Comparison of ENCODE assay signal across 14 cellular contexts in genomic region chr6:75751443-75751842, GRCh38. TPM values are rescaled to one million over a fixed set of nuclear protein-coding genes. Genes with fewer than 3 reads are reported as not detected.
A peak's percentile ranks its signal among the peaks of the same experiment; 100 is the strongest.
DNase-seq lines count a peak whose midpoint lies in the region; TF ChIP-seq lines count a peak whose summit lies in the region.
"Had no signal": no experiment of that assay in that cellular context is flagged by ENCODE, and none has a peak within 500 bp of the region (broad histone marks: within the 10 kb centered on the region; RNA-seq: fewer than 3 reads in every experiment).

No MANE protein-coding gene starts in this region.

- H3K4me3 ChIP-seq in astrocyte of the cerebellum (ENCODE audit: low read depth, low read length) (no peak overlapping the region), parathyroid adenoma (ENCODE audit: low read depth, low read length) (no peak overlapping the region), HAP-1 (no peak overlapping the region)
- H3K4me3 ChIP-seq: BLaER1, esophagus muscularis mucosa had no signal

- H3K27ac ChIP-seq in parathyroid adenoma: no peak overlapping the region
- H3K27ac ChIP-seq: BLaER1, esophagus muscularis mucosa had no signal

- H3K4me2 ChIP-seq in parathyroid adenoma (ENCODE audit: low read length): peak overlapping the region; percentile 33
- H3K4me2 ChIP-seq: BLaER1 had no signal

- DNase-seq in HCEC 1CT (peak; percentile 71), astrocyte of the cerebellum (ENCODE audit: low read depth) (peak; percentile 27), fibroblast of peridontal ligament (ENCODE audit: extremely low read depth) (peak; percentile 79), A172 (ENCODE audit: low spot score) (no peak), middle frontal gyrus (ENCODE audit: extremely low spot score, low spot score) (no peak), HAP-1 (ENCODE audit: low spot score in 2 of 2) (no peak), OCI-M1 (lab: John Stamatoyannopoulos, UW) (no peak)
- DNase-seq: activated naive CD4-positive, alpha-beta T cell treated with anti-CD3 and anti-CD28 coated beads, Interleukin-2, amount 50 U/mL, for 16 hours; DND-41; NCI-H82; T-helper 17 cell had no signal

- in situ Hi-C loops in astrocyte of the cerebellum (cut with HindIII; ENCODE audit: low sequenced_read_pairs) (no loop called here), HAP-1 (cut with MboI; ENCODE audit: low sequenced_read_pairs) (no loop called here)

- peaks cover 2% of the 10 kb centered on the region for H3K4me1 ChIP-seq in parathyroid adenoma
- H3K4me1 ChIP-seq in HAP-1: peaks cover 7% of the 10 kb centered on the region

- no peak for TF ChIP-seq CTCF in astrocyte of the cerebellum (IDR thresholded peaks at IDR 0.05; ENCODE audit: low read depth, low read length, missing control alignments)
- no peak for TF ChIP-seq CTCF in parathyroid adenoma (IDR thresholded peaks at IDR 0.05)

- H2AFZ ChIP-seq in parathyroid adenoma: no peak overlapping the region

- H3K27me3 ChIP-seq in parathyroid adenoma (ENCODE audit: control insufficient read depth, insufficient read depth, low read length): no peaks in the 10 kb centered on the region
- no peaks in the 10 kb centered on the region; the same call in 1 of the 2 replicates for H3K27me3 ChIP-seq in HAP-1 (ENCODE audit: low read depth)
- H3K27me3 ChIP-seq: esophagus muscularis mucosa had no signal

- no peak overlapping the region for H3K9ac ChIP-seq in parathyroid adenoma
- H3K9ac ChIP-seq: BLaER1 had no signal

- H3K36me3 ChIP-seq in parathyroid adenoma (ENCODE audit: control insufficient read depth, insufficient read depth, low read length) (no peaks in the 10 kb centered on the region), HAP-1 (replicated peaks) (no peaks in the 10 kb centered on the region)
- H3K36me3 ChIP-seq: BLaER1, esophagus muscularis mucosa had no signal

- H3K79me2 ChIP-seq in parathyroid adenoma: peaks cover 22% of the 10 kb centered on the region

- H3K9me3 ChIP-seq in parathyroid adenoma (ENCODE audit: control insufficient read depth, low read length): no peaks in the 10 kb centered on the region
- no peaks in the 10 kb centered on the region for H3K9me3 ChIP-seq in HAP-1
- H3K9me3 ChIP-seq: BLaER1, esophagus muscularis mucosa had no signal

RNA-seq across cellular contexts. Expression of gene MYO6, which starts 2.4 kb away (rescaled TPM):
- total RNA-seq in A172 (2014; rRNA removed; shearing (Covaris generic)): 9.4 and 10.0 TPM in 2 replicates

Comparison
In these comparisons a context has a peak if more than half of its experiments do, and no peak if none do; other contexts are left out.
1. DNase-seq: peak in HCEC 1CT (single experiment), astrocyte of the cerebellum (single experiment) and fibroblast of peridontal ligament (single experiment); none in A172 (single experiment), middle frontal gyrus (single experiment), HAP-1 (0 of 2) and OCI-M1 (single experiment).